27 cellular contexts compared by ENCODE assay signal in genomic region chr2:233334915-233335314, GRCh38. TPM values are rescaled to one million over a fixed set of nuclear protein-coding genes. Genes with fewer than 3 reads are reported as not detected.
"Had no signal": no experiment of that assay in that cellular context is flagged by ENCODE, and none has a peak within 500 bp of the region (broad histone marks: within the 10 kb centered on the region; RNA-seq: fewer than 3 reads in every experiment).

No MANE protein-coding gene starts in this region.

- H3K4me3 Mint-ChIP-seq: activated CD4-positive, alpha-beta memory T cell treated with anti-CD3 and anti-CD28 coated beads, Interleukin-2, amount 10 ng/mL, durations not matched to agents 7 days and 5 days; activated CD4-positive, alpha-beta T cell treated with anti-CD3 and anti-CD28 coated beads, Interleukin-2, amount 10 ng/mL, durations not matched to agents 24 days and 14 days; activated naive CD8-positive, alpha-beta T cell treated with anti-CD3 and anti-CD28 coated beads, Interleukin-2, amount 10 ng/mL, durations not matched to agents 7 days and 5 days; activated T-helper 17 cell treated with anti-CD3 and anti-CD28 coated beads, Interleukin-2, amount 50 U/mL, for 72 hours; nephron progenitor cell had no signal

- H3K9me3 Mint-ChIP-seq: activated naive CD8-positive, alpha-beta T cell treated with anti-CD3 and anti-CD28 coated beads, Interleukin-2, amount 10 ng/mL, durations not matched to agents 7 days and 5 days; nephron progenitor cell had no signal

- H3K27ac Mint-ChIP-seq: activated CD4-positive, alpha-beta T cell treated with anti-CD3 and anti-CD28 coated beads, Interleukin-2, amount 10 ng/mL, durations not matched to agents 24 days and 14 days; nephron progenitor cell had no signal

- H3K9me3 ChIP-seq: breast epithelium, left lung, right lobe of liver, SK-N-SH, upper lobe of left lung had no signal

- H3K36me3 ChIP-seq: breast epithelium, left lung, right lobe of liver, upper lobe of left lung had no signal

- H3K4me2 ChIP-seq: SK-N-SH had no signal

- H3K27ac ChIP-seq: breast epithelium, foreskin keratinocyte, left lung, right lobe of liver, skin epidermis, upper lobe of left lung had no signal

- H3K27me3 ChIP-seq: breast epithelium, left lung, right lobe of liver, upper lobe of left lung had no signal

- H3K4me3 ChIP-seq: breast epithelium, left lung, right lobe of liver, skin epidermis, upper lobe of left lung had no signal

- H3K9ac ChIP-seq: SK-N-SH had no signal

- ATAC-seq: activated CD4-positive, CD25-positive, alpha-beta regulatory T cell treated with anti-CD3 and anti-CD28 coated beads, Interleukin-2, amount 50 U/mL, for 24 hours; activated T-helper 17 cell treated with anti-CD3 and anti-CD28 coated beads, Interleukin-2, amount 50 U/mL, for 72 hours; foreskin keratinocyte; left lung; right lobe of liver had no signal

- H3K4me1 ChIP-seq: breast epithelium, foreskin keratinocyte, right lobe of liver had no signal

- DNase-seq: activated CD4-positive, alpha-beta memory T cell treated with anti-CD3 and anti-CD28 coated beads, Interleukin-2, amount 10 ng/mL, durations not matched to agents 7 days and 5 days; activated CD4-positive, alpha-beta T cell treated with anti-CD3 and anti-CD28 coated beads, Interleukin-2, amount 10 ng/mL, durations not matched to agents 24 days and 14 days; activated naive CD4-positive, alpha-beta T cell; activated naive CD8-positive, alpha-beta T cell treated with anti-CD3 and anti-CD28 coated beads, Interleukin-2, amount 10 ng/mL, durations not matched to agents 7 days and 5 days; amniotic stem cell; cerebellar nuclear complex; cortex of kidney; erythroblast; foreskin keratinocyte; kidney glomerular epithelial cell; nephron progenitor cell; occipital lobe; posterior cingulate gyrus; SK-N-SH; stimulated activated CD4-positive, alpha-beta T cell treated with anti-CD3 and anti-CD28 coated beads, Interleukin-2, amount 100 ng/mL, for 48 hours; stimulated activated naive CD4-positive, alpha-beta T cell treated with Interleukin-2 at 50 U/mL for 16 hours; upper lobe of left lung had no signal

- FAIRE-seq: endometrium had no signal

- H3K27me3 Mint-ChIP-seq: activated T-helper 17 cell treated with anti-CD3 and anti-CD28 coated beads, Interleukin-2, amount 50 U/mL, for 72 hours had no signal

RNA-seq across cellular contexts. Expression of gene SAG, which starts 27.3 kb away (rescaled TPM):
- total RNA-seq: activated CD4-positive, alpha-beta T cell treated with anti-CD3 and anti-CD28 coated beads, Interleukin-2, amount 10 ng/mL, durations not matched to agents 24 days and 14 days; breast epithelium; fibroblast of lung; foreskin keratinocyte; left lung; lung microvascular endothelial cell; occipital lobe; right lobe of liver; subcutaneous adipose tissue had no signal
- polyA plus RNA-seq: fibroblast of lung, foreskin keratinocyte, SK-N-SH had no signal
